9 cellular contexts compared by ENCODE assay signal in the genomic region with DNA sequence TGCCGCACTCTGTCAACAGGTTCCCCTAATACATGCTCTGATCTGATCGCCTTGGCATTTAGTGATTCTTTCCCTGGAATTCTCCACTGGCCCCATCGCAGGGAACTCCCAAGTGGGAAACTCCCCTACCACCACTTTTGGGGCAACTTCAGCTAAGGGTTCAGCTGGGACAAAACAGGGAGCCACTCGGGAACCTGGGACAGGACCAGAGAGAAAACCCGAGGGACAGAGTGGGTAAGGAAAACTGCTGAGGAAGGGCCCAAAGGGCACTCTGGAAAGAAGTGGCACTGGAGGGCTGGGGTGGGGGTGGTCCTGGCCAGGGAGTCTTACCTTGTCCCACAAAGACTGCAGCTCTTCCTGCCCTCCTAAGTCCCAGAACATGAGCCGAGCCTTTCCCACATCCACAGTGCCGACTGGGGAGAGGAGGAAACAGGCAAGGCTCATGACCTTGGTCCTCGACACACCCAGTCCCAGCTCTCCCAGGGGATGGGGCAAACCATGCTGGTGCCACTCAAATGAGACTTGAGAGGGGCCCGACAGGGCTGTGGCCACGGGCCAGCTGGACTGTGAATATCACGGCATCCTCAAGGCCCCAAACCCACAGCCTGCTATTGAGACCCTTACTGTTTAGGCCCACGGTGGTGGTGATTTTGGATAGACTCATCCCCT. TPM values are rescaled to one million over a fixed set of nuclear protein-coding genes. Genes with fewer than 3 reads are reported as not detected.
DNase-seq lines count a peak whose midpoint lies in the region; ATAC-seq and TF ChIP-seq lines count a peak whose summit lies in the region.
"Had no signal": no experiment of that assay in that cellular context is flagged by ENCODE, and none has a peak within 500 bp of the region (broad histone marks: within the 10 kb centered on the region; RNA-seq: fewer than 3 reads in every experiment).

No MANE protein-coding gene starts in this region.

- H2AFZ ChIP-seq in OCI-LY3 (ENCODE audit: low read depth, low read length): no peak overlapping the region

- H3K27ac ChIP-seq in OCI-LY3 (ENCODE audit: low read length) (peak overlapping the region; percentile 59; the same call in 1 of the 2 replicates), psoas muscle (peak overlapping the region; percentile 92)

- H3K4me1 ChIP-seq in ES-I3 (ENCODE audit: insufficient read depth, low read length): 0 out of 2 replicates have a peak, but pooled peaks cover 5% of the 10 kb centered on the region
- H3K4me1 ChIP-seq in OCI-LY3 (ENCODE audit: low read length): peaks cover 17% of the 10 kb centered on the region
- H3K4me1 ChIP-seq in psoas muscle: peaks cover 16% of the 10 kb centered on the region

- WGBS in psoas muscle, 3 donors: 70 to 80% (median 72%) methylated on average over 12 of the region's 12 CpGs

- H3K9ac ChIP-seq in ES-I3 (ENCODE audit: low read depth, low read length) (peak overlapping the region; percentile 80; the same call in 1 of the 2 replicates), OCI-LY3 (ENCODE audit: low read length) (peak overlapping the region; percentile 80)

- H3K9me3 ChIP-seq in ES-I3 (ENCODE audit: control insufficient read depth, insufficient read depth, low read length) (no peaks in the 10 kb centered on the region), OCI-LY3 (ENCODE audit: insufficient read depth, low read length) (no peaks in the 10 kb centered on the region), psoas muscle (no peaks in the 10 kb centered on the region)

- 0 out of 2 replicates have a peak, but pooled peaks cover 4% of the 10 kb centered on the region for H4K20me1 ChIP-seq in OCI-LY3 (ENCODE audit: insufficient read depth, low read length)

- ATAC-seq in psoas muscle: no peak

- H3K36me3 ChIP-seq in ES-I3 (ENCODE audit: insufficient read depth, low read length) (peaks cover 14% of the 10 kb centered on the region), OCI-LY3 (replicated peaks; ENCODE audit: low read depth, low read length) (peaks cover 38% of the 10 kb centered on the region), psoas muscle (ENCODE audit: insufficient read depth in 1 of 2, low read depth in 1 of 2) (peaks cover 0 to 54% of the 10 kb centered on the region in 2 donors)

- peak overlapping the region; percentile 85 for H3K4me3 ChIP-seq in OCI-LY3 (ENCODE audit: low read length)
- peak overlapping the region; percentile 74 for H3K4me3 ChIP-seq in epithelial cell of esophagus (ENCODE audit: low read length)
- peak overlapping the region; percentile 97 for H3K4me3 ChIP-seq in psoas muscle

- H3K4me2 ChIP-seq in OCI-LY3 (ENCODE audit: low read length): peak overlapping the region; percentile 76

- TF ChIP-seq CTCF in OCI-LY3 (IDR thresholded peaks at IDR 0.05; ENCODE audit: low read depth, low read length) (no peak), epithelial cell of esophagus (IDR thresholded peaks at IDR 0.05; ENCODE audit: insufficient read depth, low read depth, low read length, missing control alignments) (no peak), psoas muscle (IDR thresholded peaks at IDR 0.05) (no peak)

- DNase-seq in epithelial cell of esophagus (ENCODE audit: low read depth): no peak
- peak in 1 of 2 donors; percentile 51 for DNase-seq in psoas muscle
- no peak for DNase-seq in SHP77 (lab: John Stamatoyannopoulos, UW)
- no peak for DNase-seq in germinal center (ENCODE audit: low spot score)
- no peak for DNase-seq in NCI-H2081 (lab: John Stamatoyannopoulos, UW)
- DNase-seq in NCI-H1092 treated with DMSO at 0.1 percent for 48 hours (lab: John Stamatoyannopoulos, UW): no peak
- DNase-seq: NCI-H69 had no signal

- H3K27me3 ChIP-seq in OCI-LY3 (ENCODE audit: low read depth, low read length) (no peaks in the 10 kb centered on the region), psoas muscle (ENCODE audit: insufficient read depth in 3 of 3, low read length in 2 of 3) (no peaks in the 10 kb centered on the region)

- H3K79me2 ChIP-seq in OCI-LY3 (ENCODE audit: low read length): peaks cover 54% of the 10 kb centered on the region

- intact Hi-C loops in psoas muscle (cut with DNase I): no loop called here

RNA-seq across cellular contexts. Expression of gene ARFRP1, which starts 1.6 kb away (rescaled TPM):
- total RNA-seq in psoas muscle: 10 to 100 TPM; 22.9 to 38.9 (median 32.6) TPM
- polyA plus RNA-seq in psoas muscle: 10 to 100 TPM; 31.7 to 74.0 (median 32.4) TPM

RNA-seq across cellular contexts. Expression of gene ZGPAT, which starts 1.7 kb away (rescaled TPM):
- total RNA-seq in psoas muscle: 10 to 100 TPM; 10.7 to 18.2 (median 14.9) TPM
- polyA plus RNA-seq in psoas muscle: 10 to 100 TPM; 28.4 to 54.8 (median 43.6) TPM

RNA-seq across cellular contexts. Expression of gene TNFRSF6B, which starts 9.7 kb away (rescaled TPM):
- total RNA-seq in psoas muscle: 1 to 10 TPM in 3 of 4 donors, not detected in 1; 1.3 to 2.2 (median 1.6) TPM
- 10 to 100 TPM in 1 of 3 donors, 1 to 10 TPM in 1, under 1 TPM in 1; 0.56 to 16.1 (median 6.1) TPM for polyA plus RNA-seq in psoas muscle

RNA-seq across cellular contexts. Expression of gene LIME1, which starts 30.3 kb away (rescaled TPM):
- 1 to 10 TPM; 1.7 to 4.6 (median 2.6) TPM for total RNA-seq in psoas muscle
- 1 to 10 TPM; 3.1 to 5.1 (median 4.4) TPM for polyA plus RNA-seq in psoas muscle

RNA-seq across cellular contexts. Expression of gene SLC2A4RG, which starts 33.4 kb away (rescaled TPM):
- total RNA-seq in psoas muscle: 10 to 100 TPM; 40.2 to 79.1 (median 54.7) TPM
- polyA plus RNA-seq in psoas muscle: 10 to 100 TPM; 27.1 to 45.5 (median 43.7) TPM
